29 cellular contexts compared by ENCODE assay signal in genomic region chr20:61566691-61567090, GRCh38.
"Had no signal": no experiment of that assay in that cellular context is flagged by ENCODE, and none has a peak within 500 bp of the region (broad histone marks: within the 10 kb centered on the region; RNA-seq: fewer than 3 reads in every experiment).

No MANE protein-coding gene starts in this region.

- H3K9me3 ChIP-seq: MG63 had no signal

- FAIRE-seq: astrocyte, RCC 7860 had no signal

- ATAC-seq: activated T-cell treated with anti-CD3 and anti-CD28 coated beads, Interleukin-2, amount 50 U/mL, for 4 hours; PC-3; T-helper 17 cell had no signal

- H3K4me3 ChIP-seq: MG63 had no signal

- H3K4me1 Mint-ChIP-seq: activated B cell treated with CpG ODN at 0.5 μM for 24 hours; activated CD4-positive, alpha-beta T cell treated with anti-CD3 and anti-CD28 coated beads, Interleukin-2, amount 10 ng/mL, durations not matched to agents 24 days and 14 days; central memory CD8-positive, alpha-beta T cell; T-helper 17 cell had no signal

- H3K27ac Mint-ChIP-seq: activated B cell treated with CpG ODN at 0.5 μM for 24 hours; activated CD4-positive, alpha-beta memory T cell treated with anti-CD3 and anti-CD28 coated beads for 36 hours; activated CD4-positive, alpha-beta T cell treated with anti-CD3 and anti-CD28 coated beads, Interleukin-2, amount 10 ng/mL, durations not matched to agents 24 days and 14 days; activated naive CD4-positive, alpha-beta T cell treated with anti-CD3 and anti-CD28 coated beads for 36 hours; activated naive CD8-positive, alpha-beta T cell; T-helper 17 cell had no signal

- H3K4me3 Mint-ChIP-seq: activated B cell treated with CpG ODN at 0.5 μM for 24 hours; activated CD4-positive, alpha-beta memory T cell treated with anti-CD3 and anti-CD28 coated beads for 36 hours; activated CD4-positive, alpha-beta T cell treated with anti-CD3 and anti-CD28 coated beads, Interleukin-2, amount 10 ng/mL, durations not matched to agents 24 days and 14 days; activated naive CD4-positive, alpha-beta T cell treated with anti-CD3 and anti-CD28 coated beads for 36 hours; activated naive CD8-positive, alpha-beta T cell; activated T-cell treated with anti-CD3 and anti-CD28 coated beads, Interleukin-2, amount 50 U/mL, for 4 hours; brain; central memory CD8-positive, alpha-beta T cell; T-helper 17 cell had no signal

- H3K27me3 Mint-ChIP-seq: activated B cell treated with CpG ODN at 0.5 μM for 24 hours; activated CD4-positive, alpha-beta memory T cell treated with anti-CD3 and anti-CD28 coated beads for 36 hours; activated CD4-positive, alpha-beta T cell treated with anti-CD3 and anti-CD28 coated beads, Interleukin-2, amount 10 ng/mL, durations not matched to agents 24 days and 14 days; activated naive CD8-positive, alpha-beta T cell; brain; central memory CD8-positive, alpha-beta T cell; T-helper 17 cell had no signal

- H3K9me3 Mint-ChIP-seq: activated B cell treated with CpG ODN at 0.5 μM for 24 hours; activated CD4-positive, alpha-beta memory T cell treated with anti-CD3 and anti-CD28 coated beads for 36 hours; activated CD4-positive, alpha-beta T cell treated with anti-CD3 and anti-CD28 coated beads, Interleukin-2, amount 10 ng/mL, durations not matched to agents 24 days and 14 days; activated naive CD4-positive, alpha-beta T cell treated with anti-CD3 and anti-CD28 coated beads for 36 hours; activated T-cell treated with anti-CD3 and anti-CD28 coated beads, Interleukin-2, amount 50 U/mL, for 4 hours; central memory CD8-positive, alpha-beta T cell had no signal

- DNase-seq: activated B cell treated with CpG ODN at 0.5 μM for 24 hours; activated CD4-positive, alpha-beta memory T cell treated with anti-CD3 and anti-CD28 coated beads for 36 hours; activated CD4-positive, alpha-beta T cell treated with anti-CD3 and anti-CD28 coated beads for 1 hour; activated CD4-positive, alpha-beta T cell treated with anti-CD3 and anti-CD28 coated beads, Interleukin-2, amount 10 ng/mL, durations not matched to agents 24 days and 14 days; activated CD8-positive, alpha-beta memory T cell treated with anti-CD3 and anti-CD28 coated beads for 24 hours; activated gamma-delta T cell; activated naive CD4-positive, alpha-beta T cell treated with anti-CD3 and anti-CD28 coated beads for 36 hours; activated T-cell treated with anti-CD3 and anti-CD28 coated beads, Interleukin-2, amount 50 U/mL, for 4 hours; amygdala; MG63; MV-4-11; NCI-H1092 treated with DMSO at 0.1 percent for 48 hours; NCI-H1417 treated with DMSO at 0.1 percent for 48 hours; NCI-H1694; NCI-H2029; NCI-H2107; NCI-H2171 treated with DMSO at 0.1 percent for 48 hours; NCI-H226; NCI-H510A; NCI-H69; PC-3; SHP77; T-helper 17 cell; T-helper 9 cell had no signal

- H3K36me3 ChIP-seq: MG63 had no signal

- H3K36me3 Mint-ChIP-seq: activated CD4-positive, alpha-beta memory T cell treated with anti-CD3 and anti-CD28 coated beads for 36 hours; activated naive CD8-positive, alpha-beta T cell had no signal
